In genomic region chr4:17124767-17125166, GRCh38 we compare ENCODE assay signal across 2 cellular contexts.
TF ChIP-seq lines count a peak whose summit lies in the region.

No MANE protein-coding gene starts in this region.

TF ChIP-seq in SK-N-SH, 30 proteins besides CTCF, POLR2A, EP300 and RAD21 (continued from another document):
- TF ChIP-seq FOXJ3 (CRISPR knock-in tag; IDR thresholded peaks at IDR 0.05) = no peak
- no peak for TF ChIP-seq NFIC (IDR thresholded peaks at IDR 0.05; ENCODE audit: borderline replicate concordance)
- no peak for TF ChIP-seq GABPA (IDR thresholded peaks at IDR 0.05; ENCODE audit: low read depth)
- no peak for TF ChIP-seq ZBTB33 (IDR thresholded peaks at IDR 0.05; ENCODE audit: borderline replicate concordance, low read depth)
- no peak for TF ChIP-seq REST (IDR thresholded peaks at IDR 0.05; ENCODE audit: low read depth, low read length)
- no peak for TF ChIP-seq YY1 (IDR thresholded peaks at IDR 0.05; ENCODE audit: low read depth)
- TF ChIP-seq USF1 (IDR thresholded peaks at IDR 0.05; ENCODE audit: borderline replicate concordance, low read depth) = no peak
- no peak for TF ChIP-seq MEF2A (IDR thresholded peaks at IDR 0.05; ENCODE audit: borderline replicate concordance, low read depth)
- no peak for TF ChIP-seq MXI1 (IDR thresholded peaks at IDR 0.05; ENCODE audit: low read depth, low read length)
- no peak for TF ChIP-seq USF2 (IDR thresholded peaks at IDR 0.05; ENCODE audit: borderline replicate concordance, low read depth, low read length)

TF ChIP-seq in SK-N-SH treated with all-trans-retinoic acid at 6 μM for 48 hours, 23 proteins besides CTCF, POLR2A, EP300 and RAD21 (continued from another document):
- TF ChIP-seq CREB5 (CRISPR knock-in tag; IDR thresholded peaks at IDR 0.05; ENCODE audit: low read depth) = no peak
- no peak for TF ChIP-seq TOX (CRISPR knock-in tag; IDR thresholded peaks at IDR 0.05; ENCODE audit: borderline replicate concordance)
- no peak for TF ChIP-seq RARB (CRISPR knock-in tag; IDR thresholded peaks at IDR 0.05)
- no peak for TF ChIP-seq ZFP3 (CRISPR knock-in tag; IDR thresholded peaks at IDR 0.05)
- TF ChIP-seq TSHZ2 (CRISPR knock-in tag; IDR thresholded peaks at IDR 0.05) = no peak
